In genomic region chr19:45681391-45682015, GRCh38 we compare ENCODE assay signal across 1 cellular context.
TF ChIP-seq lines count a peak whose summit lies in the region.

No MANE protein-coding gene starts in this region.

TF ChIP-seq in HCT116, 20 proteins besides CTCF, POLR2A, EP300 and RAD21 (continued from another document):
- no peak for TF ChIP-seq REST (IDR thresholded peaks at IDR 0.05; ENCODE audit: low read depth)
- TF ChIP-seq FOSL1 (IDR thresholded peaks at IDR 0.05; ENCODE audit: low read depth) = no peak
- peak; percentile 37; the same call in 1 of the 2 replicates for TF ChIP-seq ZFX (IDR thresholded peaks at IDR 0.05)
- TF ChIP-seq CBX3 (IDR thresholded peaks at IDR 0.05; ENCODE audit: low read depth) = 0 out of 2 replicates have a peak, but pooled peaks have one; percentile 45
- peak; percentile 39; the same call in 1 of the 2 replicates for TF ChIP-seq MAX (IDR thresholded peaks at IDR 0.05)
- TF ChIP-seq YY1 (IDR thresholded peaks at IDR 0.05; ENCODE audit: extremely low read depth, insufficient replicate concordance, low read depth, low read length) = peak; percentile 77
- TF ChIP-seq SRF (IDR thresholded peaks at IDR 0.05; ENCODE audit: low read depth) = no peak
- TF ChIP-seq SP1 (IDR thresholded peaks at IDR 0.05; ENCODE audit: low read depth) = no peak
- no peak for TF ChIP-seq ELF1 (IDR thresholded peaks at IDR 0.05; ENCODE audit: borderline replicate concordance, low read depth)
TF ChIP-seq in HCT116: peak in this region for 6.
